ENCODE assay signal across 1 cellular context in genomic region chr1:21707086-21707840, GRCh38.
TF ChIP-seq lines count a peak whose summit lies in the region.

No MANE protein-coding gene starts in this region.

TF ChIP-seq in WTC11, 78 proteins besides CTCF, POLR2A, EP300 and RAD21 (continued from another document):
- TF ChIP-seq, protein P1, sequence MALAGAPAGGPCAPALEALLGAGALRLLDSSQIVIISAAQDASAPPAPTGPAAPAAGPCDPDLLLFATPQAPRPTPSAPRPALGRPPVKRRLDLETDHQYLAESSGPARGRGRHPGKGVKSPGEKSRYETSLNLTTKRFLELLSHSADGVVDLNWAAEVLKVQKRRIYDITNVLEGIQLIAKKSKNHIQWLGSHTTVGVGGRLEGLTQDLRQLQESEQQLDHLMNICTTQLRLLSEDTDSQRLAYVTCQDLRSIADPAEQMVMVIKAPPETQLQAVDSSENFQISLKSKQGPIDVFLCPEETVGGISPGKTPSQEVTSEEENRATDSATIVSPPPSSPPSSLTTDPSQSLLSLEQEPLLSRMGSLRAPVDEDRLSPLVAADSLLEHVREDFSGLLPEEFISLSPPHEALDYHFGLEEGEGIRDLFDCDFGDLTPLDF (CRISPR knock-in tag; IDR thresholded peaks at IDR 0.05): no peak
- no peak for TF ChIP-seq JUN (CRISPR knock-in tag; IDR thresholded peaks at IDR 0.05)
- TF ChIP-seq SMAD3 (CRISPR knock-in tag; IDR thresholded peaks at IDR 0.05; ENCODE audit: borderline replicate concordance): no peak
- no peak for TF ChIP-seq ZNF396 (CRISPR knock-in tag; IDR thresholded peaks at IDR 0.05; ENCODE audit: borderline replicate concordance)
- TF ChIP-seq, protein P2, sequence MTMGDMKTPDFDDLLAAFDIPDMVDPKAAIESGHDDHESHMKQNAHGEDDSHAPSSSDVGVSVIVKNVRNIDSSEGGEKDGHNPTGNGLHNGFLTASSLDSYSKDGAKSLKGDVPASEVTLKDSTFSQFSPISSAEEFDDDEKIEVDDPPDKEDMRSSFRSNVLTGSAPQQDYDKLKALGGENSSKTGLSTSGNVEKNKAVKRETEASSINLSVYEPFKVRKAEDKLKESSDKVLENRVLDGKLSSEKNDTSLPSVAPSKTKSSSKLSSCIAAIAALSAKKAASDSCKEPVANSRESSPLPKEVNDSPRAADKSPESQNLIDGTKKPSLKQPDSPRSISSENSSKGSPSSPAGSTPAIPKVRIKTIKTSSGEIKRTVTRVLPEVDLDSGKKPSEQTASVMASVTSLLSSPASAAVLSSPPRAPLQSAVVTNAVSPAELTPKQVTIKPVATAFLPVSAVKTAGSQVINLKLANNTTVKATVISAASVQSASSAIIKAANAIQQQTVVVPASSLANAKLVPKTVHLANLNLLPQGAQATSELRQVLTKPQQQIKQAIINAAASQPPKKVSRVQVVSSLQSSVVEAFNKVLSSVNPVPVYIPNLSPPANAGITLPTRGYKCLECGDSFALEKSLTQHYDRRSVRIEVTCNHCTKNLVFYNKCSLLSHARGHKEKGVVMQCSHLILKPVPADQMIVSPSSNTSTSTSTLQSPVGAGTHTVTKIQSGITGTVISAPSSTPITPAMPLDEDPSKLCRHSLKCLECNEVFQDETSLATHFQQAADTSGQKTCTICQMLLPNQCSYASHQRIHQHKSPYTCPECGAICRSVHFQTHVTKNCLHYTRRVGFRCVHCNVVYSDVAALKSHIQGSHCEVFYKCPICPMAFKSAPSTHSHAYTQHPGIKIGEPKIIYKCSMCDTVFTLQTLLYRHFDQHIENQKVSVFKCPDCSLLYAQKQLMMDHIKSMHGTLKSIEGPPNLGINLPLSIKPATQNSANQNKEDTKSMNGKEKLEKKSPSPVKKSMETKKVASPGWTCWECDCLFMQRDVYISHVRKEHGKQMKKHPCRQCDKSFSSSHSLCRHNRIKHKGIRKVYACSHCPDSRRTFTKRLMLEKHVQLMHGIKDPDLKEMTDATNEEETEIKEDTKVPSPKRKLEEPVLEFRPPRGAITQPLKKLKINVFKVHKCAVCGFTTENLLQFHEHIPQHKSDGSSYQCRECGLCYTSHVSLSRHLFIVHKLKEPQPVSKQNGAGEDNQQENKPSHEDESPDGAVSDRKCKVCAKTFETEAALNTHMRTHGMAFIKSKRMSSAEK (CRISPR knock-in tag; IDR thresholded peaks at IDR 0.05; ENCODE audit: borderline replicate concordance): no peak
- TF ChIP-seq, protein P3, sequence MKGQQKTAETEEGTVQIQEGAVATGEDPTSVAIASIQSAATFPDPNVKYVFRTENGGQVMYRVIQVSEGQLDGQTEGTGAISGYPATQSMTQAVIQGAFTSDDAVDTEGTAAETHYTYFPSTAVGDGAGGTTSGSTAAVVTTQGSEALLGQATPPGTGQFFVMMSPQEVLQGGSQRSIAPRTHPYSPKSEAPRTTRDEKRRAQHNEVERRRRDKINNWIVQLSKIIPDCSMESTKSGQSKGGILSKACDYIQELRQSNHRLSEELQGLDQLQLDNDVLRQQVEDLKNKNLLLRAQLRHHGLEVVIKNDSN (CRISPR knock-in tag; IDR thresholded peaks at IDR 0.05): no peak
- TF ChIP-seq ZNF317 (CRISPR knock-in tag; IDR thresholded peaks at IDR 0.05; ENCODE audit: borderline replicate concordance, low read depth): no peak
